ENCODE assay signal across 1 cellular context in the genomic region with DNA sequence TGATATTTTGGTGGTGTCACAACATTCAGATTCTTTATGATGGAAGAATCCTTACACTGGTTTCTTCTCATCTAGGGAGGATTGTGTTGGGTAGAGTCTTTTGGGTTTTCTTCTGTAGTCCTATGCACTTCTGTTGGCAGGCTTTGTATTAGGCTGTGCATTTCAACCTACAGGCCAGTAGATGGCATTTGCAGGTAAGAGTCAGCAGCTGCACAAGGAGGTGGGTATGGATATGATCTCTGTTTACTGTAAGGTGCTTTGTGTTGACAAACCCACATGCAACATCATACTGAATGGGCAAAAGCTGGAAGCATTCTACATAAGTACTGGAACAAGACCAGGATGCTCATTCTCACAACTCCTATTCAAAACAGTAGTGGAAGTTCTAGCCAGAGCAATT.
TF ChIP-seq lines count a peak whose summit lies in the region.

No MANE protein-coding gene starts in this region.

TF ChIP-seq in GM23338, 12 proteins besides CTCF, POLR2A, EP300 and RAD21 (continued from another document):
- TF ChIP-seq ZNF462 (CRISPR knock-in tag; IDR thresholded peaks at IDR 0.05) (no peak), CREB1 (CRISPR knock-in tag; IDR thresholded peaks at IDR 0.05; ENCODE audit: low read depth) (no peak), EZH2 (IDR thresholded peaks at IDR 0.05; ENCODE audit: low read depth, unreplicated experiment) (no peak), POLR2AphosphoS5 (IDR thresholded peaks at IDR 0.05; ENCODE audit: low read depth) (no peak), ZNF114 (CRISPR knock-in tag; IDR thresholded peaks at IDR 0.05) (no peak), STAT1 (IDR thresholded peaks at IDR 0.05; ENCODE audit: unreplicated experiment) (no peak), EZH2phosphoT487 (IDR thresholded peaks at IDR 0.05; ENCODE audit: unreplicated experiment) (no peak), NANOG (IDR thresholded peaks at IDR 0.05; ENCODE audit: borderline replicate concordance) (no peak)
- TF ChIP-seq, protein P1, sequence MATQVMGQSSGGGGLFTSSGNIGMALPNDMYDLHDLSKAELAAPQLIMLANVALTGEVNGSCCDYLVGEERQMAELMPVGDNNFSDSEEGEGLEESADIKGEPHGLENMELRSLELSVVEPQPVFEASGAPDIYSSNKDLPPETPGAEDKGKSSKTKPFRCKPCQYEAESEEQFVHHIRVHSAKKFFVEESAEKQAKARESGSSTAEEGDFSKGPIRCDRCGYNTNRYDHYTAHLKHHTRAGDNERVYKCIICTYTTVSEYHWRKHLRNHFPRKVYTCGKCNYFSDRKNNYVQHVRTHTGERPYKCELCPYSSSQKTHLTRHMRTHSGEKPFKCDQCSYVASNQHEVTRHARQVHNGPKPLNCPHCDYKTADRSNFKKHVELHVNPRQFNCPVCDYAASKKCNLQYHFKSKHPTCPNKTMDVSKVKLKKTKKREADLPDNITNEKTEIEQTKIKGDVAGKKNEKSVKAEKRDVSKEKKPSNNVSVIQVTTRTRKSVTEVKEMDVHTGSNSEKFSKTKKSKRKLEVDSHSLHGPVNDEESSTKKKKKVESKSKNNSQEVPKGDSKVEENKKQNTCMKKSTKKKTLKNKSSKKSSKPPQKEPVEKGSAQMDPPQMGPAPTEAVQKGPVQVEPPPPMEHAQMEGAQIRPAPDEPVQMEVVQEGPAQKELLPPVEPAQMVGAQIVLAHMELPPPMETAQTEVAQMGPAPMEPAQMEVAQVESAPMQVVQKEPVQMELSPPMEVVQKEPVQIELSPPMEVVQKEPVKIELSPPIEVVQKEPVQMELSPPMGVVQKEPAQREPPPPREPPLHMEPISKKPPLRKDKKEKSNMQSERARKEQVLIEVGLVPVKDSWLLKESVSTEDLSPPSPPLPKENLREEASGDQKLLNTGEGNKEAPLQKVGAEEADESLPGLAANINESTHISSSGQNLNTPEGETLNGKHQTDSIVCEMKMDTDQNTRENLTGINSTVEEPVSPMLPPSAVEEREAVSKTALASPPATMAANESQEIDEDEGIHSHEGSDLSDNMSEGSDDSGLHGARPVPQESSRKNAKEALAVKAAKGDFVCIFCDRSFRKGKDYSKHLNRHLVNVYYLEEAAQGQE (IDR thresholded peaks at IDR 0.05; ENCODE audit: unreplicated experiment) = no peak
